Comparison of ENCODE assay signal across 11 cellular contexts in the genomic region with DNA sequence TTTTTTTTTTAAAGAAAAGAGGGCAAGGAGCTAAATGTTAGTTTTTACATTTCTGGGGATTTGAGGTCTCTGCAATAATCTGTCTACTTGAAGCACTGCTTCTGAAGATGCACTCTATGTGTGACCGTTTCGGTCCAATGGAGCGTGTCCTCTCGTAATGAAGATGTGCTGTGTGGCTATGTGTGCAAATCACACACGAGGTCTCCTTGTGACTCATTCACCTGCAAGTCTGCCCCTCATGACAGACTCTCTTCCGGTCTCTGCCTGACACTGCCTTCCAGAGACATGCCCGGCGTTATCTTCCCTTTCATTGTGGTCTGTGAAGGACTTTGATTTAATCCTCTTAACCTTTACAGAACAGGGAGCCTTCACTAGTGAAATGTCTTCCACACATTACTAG.
A peak's percentile ranks its signal among the peaks of the same experiment; 100 is the strongest.
DNase-seq lines count a peak whose midpoint lies in the region; ATAC-seq and TF ChIP-seq lines count a peak whose summit lies in the region.
"Had no signal": no experiment of that assay in that cellular context is flagged by ENCODE, and none has a peak within 500 bp of the region (broad histone marks: within the 10 kb centered on the region; RNA-seq: fewer than 3 reads in every experiment).

No MANE protein-coding gene starts in this region.

- H3K27ac ChIP-seq in heart right ventricle: no peak overlapping the region
- H3K27ac ChIP-seq: right atrium auricular region had no signal

- H3K36me3 ChIP-seq in heart right ventricle: no peaks in the 10 kb centered on the region
- H3K36me3 ChIP-seq: right atrium auricular region had no signal

- TF ChIP-seq CTCF in heart right ventricle (IDR thresholded peaks at IDR 0.05): no peak

- intact Hi-C loops in heart right ventricle (cut with DNase I): no loop called here

- peak; percentile 95 for ATAC-seq in GM18511 (IDR thresholded peaks at IDR 0.05; ENCODE audit: unreplicated experiment)
- ATAC-seq in HG02588 (IDR thresholded peaks at IDR 0.05; ENCODE audit: unreplicated experiment): peak; percentile 73
- peak; percentile 70 for ATAC-seq in HG03442 (IDR thresholded peaks at IDR 0.05; ENCODE audit: unreplicated experiment)
- ATAC-seq in heart right ventricle: no peak

- H3K4me1 ChIP-seq in heart right ventricle: no peaks in the 10 kb centered on the region
- H3K4me1 ChIP-seq: right atrium auricular region had no signal

- 76 to 78% methylated on average over 8 of the region's 8 CpGs for WGBS in heart right ventricle, 2 donors

- no peaks in the 10 kb centered on the region for H3K27me3 ChIP-seq in heart right ventricle
- H3K27me3 ChIP-seq: right atrium auricular region had no signal

- H3K9me3 ChIP-seq in heart right ventricle: peaks cover 0 to 4% (median 0%) of the 10 kb centered on the region in 11 donors
- H3K9me3 ChIP-seq: right atrium auricular region had no signal

- H3K4me3 ChIP-seq in heart right ventricle: no peak overlapping the region
- H3K4me3 ChIP-seq: right atrium auricular region had no signal

- peak; percentile 4 for DNase-seq in left kidney (ENCODE audit: low read depth, low spot score)
- DNase-seq in stimulated activated CD4-positive, alpha-beta T cell treated with anti-CD3 and anti-CD28 coated beads, Interleukin-12 subunit alpha, Interleukin-12 subunit beta, amount 100 ng/mL, for 4 hours: no peak
- DNase-seq in stimulated activated CD4-positive, alpha-beta T cell treated with anti-CD3 and anti-CD28 coated beads, Interleukin-4, amount 100 ng/mL, for 24 hours: no peak
- no peak for DNase-seq in heart right ventricle
- DNase-seq in NCI-H1092 (lab: John Stamatoyannopoulos, UW): no peak
- DNase-seq: amygdala, NCI-H446 treated with DMSO at 0.1 percent for 48 hours had no signal

Comparison
In these comparisons a context has a peak if more than half of its experiments do, and no peak if none do; other contexts are left out.
1. ATAC-seq: peak in GM18511 (single experiment), HG02588 (single experiment) and HG03442 (single experiment); none in heart right ventricle (0 of 8).